23 cellular contexts compared by ENCODE assay signal in the genomic region with DNA sequence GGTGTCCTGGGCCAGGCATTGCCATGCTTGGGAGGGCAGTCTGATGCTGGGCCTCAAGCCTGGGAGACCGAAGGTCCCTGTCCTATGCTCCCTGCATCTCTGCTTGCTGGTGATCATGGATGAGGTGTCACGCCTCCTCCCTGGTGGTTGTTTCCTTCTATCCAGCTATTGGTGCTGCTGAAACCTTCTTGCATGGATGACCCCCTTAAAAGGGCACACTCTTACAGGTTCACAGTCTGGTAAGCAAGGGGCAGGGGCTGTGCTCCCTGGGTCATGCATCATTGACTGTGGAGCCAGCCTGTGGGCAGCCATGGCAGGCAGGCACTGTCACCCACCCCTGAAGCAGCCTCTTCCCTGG.
"Had no signal": no experiment of that assay in that cellular context is flagged by ENCODE, and none has a peak within 500 bp of the region (broad histone marks: within the 10 kb centered on the region; RNA-seq: fewer than 3 reads in every experiment).

No MANE protein-coding gene starts in this region.

- H3K27ac ChIP-seq: epithelial cell of prostate, esophagus muscularis mucosa, gastrocnemius medialis, left ventricle myocardium inferior, lower lobe of right lung, ovary had no signal

- H3K27me3 ChIP-seq: dorsolateral prefrontal cortex, esophagus muscularis mucosa, gastrocnemius medialis, ovary had no signal

- H3K9me3 Mint-ChIP-seq: immature natural killer cell, memory B cell, naive B cell, nephron had no signal

- H3K4me1 ChIP-seq: esophagus muscularis mucosa, gastrocnemius medialis, lower lobe of right lung had no signal

- H3K9me3 ChIP-seq: esophagus muscularis mucosa, gastrocnemius medialis, left ventricle myocardium inferior, lower lobe of right lung, ovary had no signal

- H3K36me3 Mint-ChIP-seq: immature natural killer cell, memory B cell, naive B cell had no signal

- FAIRE-seq: endometrium, keratinocyte, small intestine had no signal

- H3K4me3 ChIP-seq: dorsolateral prefrontal cortex, esophagus muscularis mucosa, gastrocnemius medialis, left ventricle myocardium inferior, lower lobe of right lung, ovary had no signal

- H3K36me3 ChIP-seq: gastrocnemius medialis, ovary had no signal

- H3K4me1 Mint-ChIP-seq: immature natural killer cell had no signal

- H3K4me3 Mint-ChIP-seq: immature natural killer cell, memory B cell, naive B cell, nephron had no signal

- H3K27me3 Mint-ChIP-seq: naive B cell, progenitor cell of endocrine pancreas had no signal

- H3K27ac Mint-ChIP-seq: immature natural killer cell, memory B cell, progenitor cell of endocrine pancreas had no signal

- DNase-seq: cortex of kidney; effector memory CD4-positive, alpha-beta T cell; gastrocnemius medialis; glutamatergic neuron; immature natural killer cell; left cardiac atrium; left ventricle myocardium inferior; lower lobe of right lung; naive B cell; ovary; right cardiac atrium; small intestine; stimulated activated CD4-positive, alpha-beta T cell treated with anti-CD3 and anti-CD28 coated beads, Interleukin-12 subunit alpha, Interleukin-12 subunit beta, amount 100 ng/mL, for 4 hours; stimulated activated naive CD4-positive, alpha-beta T cell treated with Interleukin-2 at 50 U/mL for 16 hours; trophoblast cell had no signal
